16 cellular contexts compared by ENCODE assay signal in the genomic region with DNA sequence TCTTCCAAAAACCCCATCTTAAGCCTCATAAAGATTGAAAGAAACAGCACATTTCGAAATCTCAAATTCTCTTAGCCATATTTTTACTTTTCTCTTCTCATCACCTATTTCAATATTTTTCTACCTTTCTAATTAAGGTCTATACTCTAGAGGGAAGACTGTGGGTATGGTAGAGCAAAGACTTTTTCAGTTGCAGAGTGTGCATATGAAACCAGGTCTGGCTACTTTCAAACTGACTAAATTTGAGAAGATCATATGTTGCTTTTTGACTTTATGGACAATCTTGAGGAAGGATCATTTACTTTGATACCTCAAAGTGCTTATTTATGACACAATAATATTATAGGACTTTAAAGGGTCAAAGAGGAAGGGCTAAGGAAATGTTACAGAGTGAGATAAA. TPM values are rescaled to one million over a fixed set of nuclear protein-coding genes. Genes with fewer than 3 reads are reported as not detected.
A peak's percentile ranks its signal among the peaks of the same experiment; 100 is the strongest.
DNase-seq lines count a peak whose midpoint lies in the region; ATAC-seq and TF ChIP-seq lines count a peak whose summit lies in the region.
"Had no signal": no experiment of that assay in that cellular context is flagged by ENCODE, and none has a peak within 500 bp of the region (broad histone marks: within the 10 kb centered on the region; RNA-seq: fewer than 3 reads in every experiment).

No MANE protein-coding gene starts in this region.

- no peaks in the 10 kb centered on the region for H3K4me1 ChIP-seq in upper lobe of left lung
- H3K4me1 ChIP-seq: adrenal gland, stomach had no signal

- H3K27ac ChIP-seq in upper lobe of left lung = no peak overlapping the region
- H3K27ac ChIP-seq: adrenal gland, stomach had no signal

- H3K36me3 ChIP-seq in upper lobe of left lung = no peaks in the 10 kb centered on the region
- H3K36me3 ChIP-seq: adrenal gland, stomach had no signal

- no peaks in the 10 kb centered on the region for H3K9me3 ChIP-seq in upper lobe of left lung
- H3K9me3 ChIP-seq: adrenal gland, stomach had no signal

- 85 to 91% methylated on average over 1 of the region's 1 CpG for WGBS in upper lobe of left lung, 2 donors

- no peaks in the 10 kb centered on the region for H3K27me3 ChIP-seq in upper lobe of left lung
- H3K27me3 ChIP-seq: adrenal gland, stomach had no signal

- ATAC-seq in GM18861 (IDR thresholded peaks at IDR 0.05; ENCODE audit: unreplicated experiment) (peak; percentile 84), GM21390 (IDR thresholded peaks at IDR 0.05; ENCODE audit: unreplicated experiment) (peak; percentile 94), HG02938 (IDR thresholded peaks at IDR 0.05; ENCODE audit: unreplicated experiment) (peak; percentile 92), HG03571 (IDR thresholded peaks at IDR 0.05; ENCODE audit: unreplicated experiment) (peak; percentile 80), upper lobe of left lung (ENCODE audit: low FRiP score in 2 of 2) (no peak), SK-N-SH treated with all-trans-retinoic acid at 6 μM for 48 hours (no peak)
- ATAC-seq: activated T-cell treated with anti-CD3 and anti-CD28 coated beads, Interleukin-2, amount 50 U/mL, for 72 hours had no signal

- no peak for TF ChIP-seq CTCF in upper lobe of left lung (IDR thresholded peaks at IDR 0.05)

- no peak for TF ChIP-seq EP300 in upper lobe of left lung (IDR thresholded peaks at IDR 0.05)

- no peak for DNase-seq in stimulated activated CD4-positive, alpha-beta T cell treated with anti-CD3 and anti-CD28 coated beads, Interleukin-12 subunit alpha, Interleukin-12 subunit beta, amount 100 ng/mL, for 4 hours
- DNase-seq in upper lobe of left lung (no peak), nucleus accumbens (lab: John Stamatoyannopoulos, UW) (no peak)
- DNase-seq: activated CD4-positive, alpha-beta T cell treated with anti-CD3 and anti-CD28 coated beads, Interleukin-2, amount 50 U/mL, for 48 hours; activated T-cell treated with anti-CD3 and anti-CD28 coated beads, Interleukin-2, amount 50 U/mL, for 72 hours; adrenal gland; foreskin fibroblast; NCI-H1694 treated with DMSO at 0.1 percent for 48 hours; NCI-H510A treated with DMSO at 0.1 percent for 48 hours; OCI-M1; stomach had no signal

- H3K4me3 ChIP-seq in upper lobe of left lung = no peak overlapping the region
- H3K4me3 ChIP-seq: adrenal gland, stomach had no signal

- TF ChIP-seq POLR2A in upper lobe of left lung (IDR thresholded peaks at IDR 0.05) = no peak

TF ChIP-seq in SK-N-SH treated with all-trans-retinoic acid at 6 μM for 48 hours, 23 proteins besides CTCF, POLR2A, EP300 and RAD21:
- TF ChIP-seq, protein P1, sequence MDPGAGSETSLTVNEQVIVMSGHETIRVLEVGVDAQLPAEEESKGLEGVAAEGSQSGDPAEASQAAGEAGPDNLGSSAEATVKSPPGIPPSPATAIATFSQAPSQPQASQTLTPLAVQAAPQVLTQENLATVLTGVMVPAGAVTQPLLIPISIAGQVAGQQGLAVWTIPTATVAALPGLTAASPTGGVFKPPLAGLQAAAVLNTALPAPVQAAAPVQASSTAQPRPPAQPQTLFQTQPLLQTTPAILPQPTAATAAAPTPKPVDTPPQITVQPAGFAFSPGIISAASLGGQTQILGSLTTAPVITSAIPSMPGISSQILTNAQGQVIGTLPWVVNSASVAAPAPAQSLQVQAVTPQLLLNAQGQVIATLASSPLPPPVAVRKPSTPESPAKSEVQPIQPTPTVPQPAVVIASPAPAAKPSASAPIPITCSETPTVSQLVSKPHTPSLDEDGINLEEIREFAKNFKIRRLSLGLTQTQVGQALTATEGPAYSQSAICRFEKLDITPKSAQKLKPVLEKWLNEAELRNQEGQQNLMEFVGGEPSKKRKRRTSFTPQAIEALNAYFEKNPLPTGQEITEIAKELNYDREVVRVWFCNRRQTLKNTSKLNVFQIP (CRISPR knock-in tag; IDR thresholded peaks at IDR 0.05; ENCODE audit: borderline replicate concordance, low read depth) = no peak
- TF ChIP-seq PPARA (CRISPR knock-in tag; IDR thresholded peaks at IDR 0.05; ENCODE audit: borderline replicate concordance) (no peak), ESRRG (CRISPR knock-in tag; IDR thresholded peaks at IDR 0.05) (no peak), GLIS3 (CRISPR knock-in tag; IDR thresholded peaks at IDR 0.05) (no peak), ZFP30 (CRISPR knock-in tag; IDR thresholded peaks at IDR 0.05) (no peak), ARNTL (CRISPR knock-in tag; IDR thresholded peaks at IDR 0.05; ENCODE audit: borderline replicate concordance, low read depth) (no peak), ZNF8 (CRISPR knock-in tag; IDR thresholded peaks at IDR 0.05) (no peak), CSDC2 (CRISPR knock-in tag; IDR thresholded peaks at IDR 0.05) (no peak), SNAI2 (CRISPR knock-in tag; IDR thresholded peaks at IDR 0.05) (no peak), ISL1 (CRISPR knock-in tag; IDR thresholded peaks at IDR 0.05) (no peak)
- TF ChIP-seq, protein P2, sequence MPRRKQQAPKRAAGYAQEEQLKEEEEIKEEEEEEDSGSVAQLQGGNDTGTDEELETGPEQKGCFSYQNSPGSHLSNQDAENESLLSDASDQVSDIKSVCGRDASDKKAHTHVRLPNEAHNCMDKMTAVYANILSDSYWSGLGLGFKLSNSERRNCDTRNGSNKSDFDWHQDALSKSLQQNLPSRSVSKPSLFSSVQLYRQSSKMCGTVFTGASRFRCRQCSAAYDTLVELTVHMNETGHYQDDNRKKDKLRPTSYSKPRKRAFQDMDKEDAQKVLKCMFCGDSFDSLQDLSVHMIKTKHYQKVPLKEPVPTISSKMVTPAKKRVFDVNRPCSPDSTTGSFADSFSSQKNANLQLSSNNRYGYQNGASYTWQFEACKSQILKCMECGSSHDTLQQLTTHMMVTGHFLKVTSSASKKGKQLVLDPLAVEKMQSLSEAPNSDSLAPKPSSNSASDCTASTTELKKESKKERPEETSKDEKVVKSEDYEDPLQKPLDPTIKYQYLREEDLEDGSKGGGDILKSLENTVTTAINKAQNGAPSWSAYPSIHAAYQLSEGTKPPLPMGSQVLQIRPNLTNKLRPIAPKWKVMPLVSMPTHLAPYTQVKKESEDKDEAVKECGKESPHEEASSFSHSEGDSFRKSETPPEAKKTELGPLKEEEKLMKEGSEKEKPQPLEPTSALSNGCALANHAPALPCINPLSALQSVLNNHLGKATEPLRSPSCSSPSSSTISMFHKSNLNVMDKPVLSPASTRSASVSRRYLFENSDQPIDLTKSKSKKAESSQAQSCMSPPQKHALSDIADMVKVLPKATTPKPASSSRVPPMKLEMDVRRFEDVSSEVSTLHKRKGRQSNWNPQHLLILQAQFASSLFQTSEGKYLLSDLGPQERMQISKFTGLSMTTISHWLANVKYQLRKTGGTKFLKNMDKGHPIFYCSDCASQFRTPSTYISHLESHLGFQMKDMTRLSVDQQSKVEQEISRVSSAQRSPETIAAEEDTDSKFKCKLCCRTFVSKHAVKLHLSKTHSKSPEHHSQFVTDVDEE (CRISPR knock-in tag; IDR thresholded peaks at IDR 0.05) = no peak
- TF ChIP-seq, protein P3, sequence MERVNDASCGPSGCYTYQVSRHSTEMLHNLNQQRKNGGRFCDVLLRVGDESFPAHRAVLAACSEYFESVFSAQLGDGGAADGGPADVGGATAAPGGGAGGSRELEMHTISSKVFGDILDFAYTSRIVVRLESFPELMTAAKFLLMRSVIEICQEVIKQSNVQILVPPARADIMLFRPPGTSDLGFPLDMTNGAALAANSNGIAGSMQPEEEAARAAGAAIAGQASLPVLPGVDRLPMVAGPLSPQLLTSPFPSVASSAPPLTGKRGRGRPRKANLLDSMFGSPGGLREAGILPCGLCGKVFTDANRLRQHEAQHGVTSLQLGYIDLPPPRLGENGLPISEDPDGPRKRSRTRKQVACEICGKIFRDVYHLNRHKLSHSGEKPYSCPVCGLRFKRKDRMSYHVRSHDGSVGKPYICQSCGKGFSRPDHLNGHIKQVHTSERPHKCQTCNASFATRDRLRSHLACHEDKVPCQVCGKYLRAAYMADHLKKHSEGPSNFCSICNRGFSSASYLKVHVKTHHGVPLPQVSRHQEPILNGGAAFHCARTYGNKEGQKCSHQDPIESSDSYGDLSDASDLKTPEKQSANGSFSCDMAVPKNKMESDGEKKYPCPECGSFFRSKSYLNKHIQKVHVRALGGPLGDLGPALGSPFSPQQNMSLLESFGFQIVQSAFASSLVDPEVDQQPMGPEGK (CRISPR knock-in tag; IDR thresholded peaks at IDR 0.05; ENCODE audit: borderline replicate concordance) = no peak
- TF ChIP-seq, protein P4, sequence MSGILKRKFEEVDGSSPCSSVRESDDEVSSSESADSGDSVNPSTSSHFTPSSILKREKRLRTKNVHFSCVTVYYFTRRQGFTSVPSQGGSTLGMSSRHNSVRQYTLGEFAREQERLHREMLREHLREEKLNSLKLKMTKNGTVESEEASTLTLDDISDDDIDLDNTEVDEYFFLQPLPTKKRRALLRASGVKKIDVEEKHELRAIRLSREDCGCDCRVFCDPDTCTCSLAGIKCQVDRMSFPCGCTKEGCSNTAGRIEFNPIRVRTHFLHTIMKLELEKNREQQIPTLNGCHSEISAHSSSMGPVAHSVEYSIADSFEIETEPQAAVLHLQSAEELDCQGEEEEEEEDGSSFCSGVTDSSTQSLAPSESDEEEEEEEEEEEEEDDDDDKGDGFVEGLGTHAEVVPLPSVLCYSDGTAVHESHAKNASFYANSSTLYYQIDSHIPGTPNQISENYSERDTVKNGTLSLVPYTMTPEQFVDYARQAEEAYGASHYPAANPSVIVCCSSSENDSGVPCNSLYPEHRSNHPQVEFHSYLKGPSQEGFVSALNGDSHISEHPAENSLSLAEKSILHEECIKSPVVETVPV (CRISPR knock-in tag; IDR thresholded peaks at IDR 0.05) = no peak
- TF ChIP-seq, protein P5, sequence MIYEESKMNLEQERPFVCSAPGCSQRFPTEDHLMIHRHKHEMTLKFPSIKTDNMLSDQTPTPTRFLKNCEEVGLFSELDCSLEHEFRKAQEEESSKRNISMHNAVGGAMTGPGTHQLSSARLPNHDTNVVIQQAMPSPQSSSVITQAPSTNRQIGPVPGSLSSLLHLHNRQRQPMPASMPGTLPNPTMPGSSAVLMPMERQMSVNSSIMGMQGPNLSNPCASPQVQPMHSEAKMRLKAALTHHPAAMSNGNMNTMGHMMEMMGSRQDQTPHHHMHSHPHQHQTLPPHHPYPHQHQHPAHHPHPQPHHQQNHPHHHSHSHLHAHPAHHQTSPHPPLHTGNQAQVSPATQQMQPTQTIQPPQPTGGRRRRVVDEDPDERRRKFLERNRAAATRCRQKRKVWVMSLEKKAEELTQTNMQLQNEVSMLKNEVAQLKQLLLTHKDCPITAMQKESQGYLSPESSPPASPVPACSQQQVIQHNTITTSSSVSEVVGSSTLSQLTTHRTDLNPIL (CRISPR knock-in tag; IDR thresholded peaks at IDR 0.05; ENCODE audit: low read depth) = no peak

RNA-seq across cellular contexts. Expression of a gene that starts 20.7 kb away (rescaled TPM):
- 10 to 100 TPM; 16.7 to 31.7 (median 21.7) TPM for total RNA-seq in upper lobe of left lung

Comparison
In these comparisons a context has a peak if more than half of its experiments do, and no peak if none do; other contexts are left out.
1. ATAC-seq: peak in GM18861 (single experiment), GM21390 (single experiment), HG02938 (single experiment) and HG03571 (single experiment); none in upper lobe of left lung (0 of 2) and SK-N-SH treated with all-trans-retinoic acid at 6 μM for 48 hours (single experiment).